In genomic region chr5:93736284-93736683, GRCh38 we compare ENCODE assay signal across 1 cellular context.
TF ChIP-seq lines count a peak whose summit lies in the region.

No MANE protein-coding gene starts in this region.

TF ChIP-seq in IMR-90, 13 proteins besides CTCF, POLR2A, EP300 and RAD21 (continued from another document):
- TF ChIP-seq USF2 (IDR thresholded peaks at IDR 0.05; ENCODE audit: low read depth, low read length) (no peak), FOS (IDR thresholded peaks at IDR 0.05; ENCODE audit: low read depth, low read length) (no peak; the same call in 1 of the 2 replicates), CEBPB (IDR thresholded peaks at IDR 0.05; ENCODE audit: low read depth, low read length) (no peak), NFE2L2 (IDR thresholded peaks at IDR 0.05; ENCODE audit: low read depth, low read length) (no peak), CHD1 (IDR thresholded peaks at IDR 0.05; ENCODE audit: low read depth, low read length) (no peak), SMC3 (IDR thresholded peaks at IDR 0.05; ENCODE audit: low read depth, low read length) (no peak), MAZ (IDR thresholded peaks at IDR 0.05; ENCODE audit: borderline replicate concordance, low read depth, low read length) (no peak), BHLHE40 (IDR thresholded peaks at IDR 0.05; ENCODE audit: low read depth, low read length) (no peak), ELK1 (IDR thresholded peaks at IDR 0.05; ENCODE audit: borderline replicate concordance, low read depth, low read length) (no peak), MXI1 (IDR thresholded peaks at IDR 0.05; ENCODE audit: borderline replicate concordance, low read depth, low read length) (no peak)
